In the genomic region with DNA sequence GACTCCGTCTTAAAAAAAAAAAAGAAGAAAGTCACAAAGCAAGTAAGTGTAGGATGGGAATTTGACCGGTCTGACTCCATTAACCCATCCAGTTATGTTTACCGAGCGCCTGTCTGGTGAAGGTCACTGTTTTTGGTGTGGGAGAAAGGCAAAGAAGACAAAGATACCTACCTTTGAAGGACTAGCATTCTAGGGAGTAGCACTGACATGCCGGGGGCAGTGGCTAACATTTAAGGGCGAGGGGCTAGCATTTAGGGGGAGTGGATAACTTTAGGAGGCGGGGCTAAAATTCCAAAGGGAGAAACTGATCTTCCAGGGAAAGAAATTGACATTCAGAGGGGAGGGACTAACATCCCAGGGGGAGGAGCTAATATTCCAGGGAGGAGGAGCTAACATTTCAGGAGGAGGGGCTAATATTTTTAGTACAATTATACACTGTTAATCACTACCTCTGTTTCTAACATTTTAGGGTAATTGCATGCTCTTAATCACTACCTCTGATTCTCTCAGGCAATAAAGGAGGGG, we compare ENCODE assay signal across 23 cellular contexts. TPM values are rescaled to one million over a fixed set of nuclear protein-coding genes. Genes with fewer than 3 reads are reported as not detected.
"Had no signal": no experiment of that assay in that cellular context is flagged by ENCODE, and none has a peak within 500 bp of the region (broad histone marks: within the 10 kb centered on the region; RNA-seq: fewer than 3 reads in every experiment).

No MANE protein-coding gene starts in this region.

- H3K4me3 Mint-ChIP-seq: dendritic cell treated with granulocyte-macrophage colony-stimulating factor and Interleukin-4, amounts not matched to agents 40 ng/mL and 50 ng/mL, for 4 days; endodermal cell; nephron; stimulated activated effector memory CD8-positive, alpha-beta T cell treated with anti-CD3 and anti-CD28 coated beads, Interleukin-12 subunit alpha, Interleukin-12 subunit beta, amount 100 ng/mL, for 72 hours; stimulated activated naive CD8-positive, alpha-beta T cell treated with anti-CD3 and anti-CD28 coated beads, Interleukin-15, Interleukin-2, amounts not matched to agents 100 ng/mL and 50 ng/mL, for 24 hours had no signal

- ATAC-seq: left colon; right lobe of liver; stimulated activated effector memory CD8-positive, alpha-beta T cell treated with anti-CD3 and anti-CD28 coated beads, Interleukin-12 subunit alpha, Interleukin-12 subunit beta, amount 100 ng/mL, for 72 hours; upper lobe of right lung had no signal

- DNase-seq: effector CD4-positive, alpha-beta T cell; endodermal cell; erythroblast; kidney; left colon; naive B cell; right lobe of liver; stimulated activated CD4-positive, alpha-beta T cell treated with anti-CD3 and anti-CD28 coated beads, Interleukin-4, amount 100 ng/mL, for 1 hour; stimulated activated CD8-positive, alpha-beta memory T cell treated with anti-CD3 and anti-CD28 coated beads, Interleukin-4, amount 100 ng/mL, for 48 hours; tibial artery; upper lobe of right lung had no signal

- H3K27ac Mint-ChIP-seq: dendritic cell treated with granulocyte-macrophage colony-stimulating factor and Interleukin-4, amounts not matched to agents 40 ng/mL and 50 ng/mL, for 4 days; endodermal cell; nephron; stimulated activated effector memory CD8-positive, alpha-beta T cell treated with anti-CD3 and anti-CD28 coated beads, Interleukin-12 subunit alpha, Interleukin-12 subunit beta, amount 100 ng/mL, for 72 hours; stimulated activated naive CD8-positive, alpha-beta T cell treated with anti-CD3 and anti-CD28 coated beads, Interleukin-15, Interleukin-2, amounts not matched to agents 100 ng/mL and 50 ng/mL, for 24 hours had no signal

- H3K27ac ChIP-seq: foreskin keratinocyte, hepatocyte, parathyroid adenoma, prostate gland, right lobe of liver, tibial artery, upper lobe of right lung, vagina had no signal

- H3K9me3 Mint-ChIP-seq: dendritic cell treated with granulocyte-macrophage colony-stimulating factor and Interleukin-4, amounts not matched to agents 40 ng/mL and 50 ng/mL, for 4 days; endodermal cell; stimulated activated effector memory CD8-positive, alpha-beta T cell treated with anti-CD3 and anti-CD28 coated beads, Interleukin-12 subunit alpha, Interleukin-12 subunit beta, amount 100 ng/mL, for 72 hours; stimulated activated naive CD8-positive, alpha-beta T cell treated with anti-CD3 and anti-CD28 coated beads, Interleukin-15, Interleukin-2, amounts not matched to agents 100 ng/mL and 50 ng/mL, for 24 hours had no signal

- H3K4me3 ChIP-seq: hepatocyte, prostate gland, right lobe of liver, tibial artery, upper lobe of right lung, vagina had no signal

- FAIRE-seq: colon, kidney had no signal

- H3K9ac ChIP-seq: parathyroid adenoma had no signal

- H3K36me3 ChIP-seq: prostate gland, right lobe of liver, tibial artery, upper lobe of right lung, vagina had no signal

- H3K36me3 Mint-ChIP-seq: stimulated activated effector memory CD8-positive, alpha-beta T cell treated with anti-CD3 and anti-CD28 coated beads, Interleukin-12 subunit alpha, Interleukin-12 subunit beta, amount 100 ng/mL, for 72 hours had no signal

- H3K27me3 ChIP-seq: vagina had no signal

- H3K4me1 ChIP-seq: foreskin keratinocyte, parathyroid adenoma, prostate gland, right lobe of liver, tibial artery had no signal

- H3K4me2 ChIP-seq: hepatocyte had no signal

- H3K9me3 ChIP-seq: prostate gland, right lobe of liver, upper lobe of right lung, vagina had no signal

RNA-seq across cellular contexts. Expression of a gene that starts 8.7 kb away (rescaled TPM):
- polyA plus RNA-seq: endothelial cell of umbilical vein, foreskin keratinocyte, hepatocyte, liver had no signal

RNA-seq across cellular contexts. Expression of a gene that starts 11.2 kb away (rescaled TPM):
- polyA plus RNA-seq: endothelial cell of umbilical vein, foreskin keratinocyte, hepatocyte had no signal

RNA-seq across cellular contexts. Expression of a gene that starts 44.6 kb away (rescaled TPM):
- polyA plus RNA-seq: liver had no signal

RNA-seq across cellular contexts. Expression of a gene that starts 54.4 kb away (rescaled TPM):
- polyA plus RNA-seq: endothelial cell of umbilical vein, foreskin keratinocyte, hepatocyte, liver had no signal
